In the genomic region with DNA sequence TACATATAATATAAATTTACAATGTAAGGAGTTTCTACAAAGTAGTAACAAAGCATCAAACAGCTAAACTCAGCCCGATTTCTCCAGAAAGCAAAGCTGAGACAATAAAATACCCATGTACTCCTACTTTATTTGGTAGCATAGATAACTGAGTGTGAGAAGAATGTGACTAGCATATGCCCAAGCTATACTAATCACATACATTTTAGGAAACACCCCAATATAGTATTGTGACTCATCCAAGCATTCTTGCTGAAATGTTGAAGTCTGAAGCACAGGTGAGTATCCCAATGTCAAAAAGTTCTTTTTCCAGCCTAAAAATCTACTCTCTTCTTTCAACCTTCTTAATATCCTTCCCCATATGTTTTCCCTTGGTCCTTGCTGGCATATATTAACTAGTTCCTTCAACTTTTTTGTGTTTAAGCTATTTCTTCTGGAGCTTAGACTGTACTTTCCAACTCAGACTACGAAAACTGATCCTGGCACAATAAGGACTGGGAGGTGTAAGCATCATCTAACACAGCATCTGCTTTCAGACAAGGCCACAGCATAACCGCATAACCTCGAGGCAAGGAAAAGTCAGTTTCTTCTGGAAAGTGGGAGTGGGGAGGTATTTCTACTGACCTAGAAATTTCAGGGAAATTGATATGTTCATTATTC, we compare ENCODE assay signal across 19 cellular contexts.
"Had no signal": no experiment of that assay in that cellular context is flagged by ENCODE, and none has a peak within 500 bp of the region (broad histone marks: within the 10 kb centered on the region; RNA-seq: fewer than 3 reads in every experiment).

No MANE protein-coding gene starts in this region.

- H3K4me3 Mint-ChIP-seq: naive thymus-derived CD4-positive, alpha-beta T cell; stimulated activated naive CD8-positive, alpha-beta T cell treated with anti-CD3 and anti-CD28 coated beads, Interleukin-15, Interleukin-2, amounts not matched to agents 100 ng/mL and 50 ng/mL, for 24 hours; T-helper 1 cell treated with Interleukin-12 subunit alpha and Interleukin-12 subunit beta and Interleukin-4 antibody, amounts not matched to agents 30 μg/mL and 1 μg/mL, for 36 hours had no signal

- H3K4me1 Mint-ChIP-seq: naive thymus-derived CD4-positive, alpha-beta T cell had no signal

- H3K27ac Mint-ChIP-seq: naive thymus-derived CD4-positive, alpha-beta T cell; progenitor cell of endocrine pancreas; stimulated activated naive CD8-positive, alpha-beta T cell treated with anti-CD3 and anti-CD28 coated beads, Interleukin-15, Interleukin-2, amounts not matched to agents 100 ng/mL and 50 ng/mL, for 24 hours; T-helper 1 cell treated with Interleukin-12 subunit alpha and Interleukin-12 subunit beta and Interleukin-4 antibody, amounts not matched to agents 30 μg/mL and 1 μg/mL, for 36 hours had no signal

- ATAC-seq: activated CD4-positive, CD25-positive, alpha-beta regulatory T cell treated with anti-CD3 and anti-CD28 coated beads, Interleukin-2, amount 50 U/mL, for 24 hours; body of pancreas; heart right ventricle; left lobe of liver; lower lobe of right lung; naive thymus-derived CD4-positive, alpha-beta T cell had no signal

- H3K27me3 Mint-ChIP-seq: naive thymus-derived CD4-positive, alpha-beta T cell; progenitor cell of endocrine pancreas; stimulated activated naive CD8-positive, alpha-beta T cell treated with anti-CD3 and anti-CD28 coated beads, Interleukin-15, Interleukin-2, amounts not matched to agents 100 ng/mL and 50 ng/mL, for 24 hours had no signal

- DNase-seq: activated CD4-positive, alpha-beta T cell treated with anti-CD3 and anti-CD28 coated beads, Interleukin-2, amount 50 U/mL, for 4 hours; activated naive CD4-positive, alpha-beta T cell; activated T-cell treated with anti-CD3 and anti-CD28 coated beads for 4 hours; anterior cingulate cortex; body of pancreas; cortex of kidney; heart right ventricle; lower lobe of right lung; mesendoderm; naive thymus-derived CD4-positive, alpha-beta T cell; retina; sigmoid colon; stimulated activated CD4-positive, alpha-beta T cell treated with anti-CD3 and anti-CD28 coated beads, Interleukin-4, amount 100 ng/mL, for 1 hour; tibial artery had no signal

- H3K9me3 Mint-ChIP-seq: T-helper 1 cell treated with Interleukin-12 subunit alpha and Interleukin-12 subunit beta and Interleukin-4 antibody, amounts not matched to agents 30 μg/mL and 1 μg/mL, for 36 hours had no signal
